12 cellular contexts compared by ENCODE assay signal in genomic region chr15:78932216-78932808, GRCh38.
"Had no signal": no experiment of that assay in that cellular context is flagged by ENCODE, and none has a peak within 500 bp of the region (broad histone marks: within the 10 kb centered on the region; RNA-seq: fewer than 3 reads in every experiment).

No MANE protein-coding gene starts in this region.

- H3K4me3 ChIP-seq: ascending aorta, colonic mucosa, ovary, tibial nerve had no signal

- H3K27me3 ChIP-seq: ascending aorta, colonic mucosa, ovary, tibial nerve had no signal

- H3K36me3 ChIP-seq: colonic mucosa, ovary had no signal

- DNase-seq: activated CD4-positive, alpha-beta T cell treated with anti-CD3 and anti-CD28 coated beads for 1 hour; activated CD4-positive, alpha-beta T cell treated with anti-CD3 and anti-CD28 coated beads, Interleukin-2, amount 50 U/mL, for 48 hours; activated naive CD8-positive, alpha-beta T cell treated with anti-CD3 and anti-CD28 coated beads, Interleukin-2, amount 50 U/mL, for 24 hours; activated T-cell treated with anti-CD3 and anti-CD28 coated beads, Interleukin-2, amount 50 U/mL, for 48 hours; colonic mucosa; effector CD4-positive, alpha-beta T cell; left ventricle myocardium superior; mesendoderm; ovary had no signal

- H3K27ac ChIP-seq: colonic mucosa had no signal

- H3K27ac Mint-ChIP-seq: activated naive CD8-positive, alpha-beta T cell treated with anti-CD3 and anti-CD28 coated beads, Interleukin-2, amount 50 U/mL, for 24 hours; T-helper 2 cell treated with Interferon-gamma antibody and Interleukin-4, amounts not matched to agents 5 μg/mL and 100 μg/mL, for 36 hours had no signal

- H3K4me3 Mint-ChIP-seq: activated naive CD8-positive, alpha-beta T cell treated with anti-CD3 and anti-CD28 coated beads, Interleukin-2, amount 50 U/mL, for 24 hours; T-helper 2 cell treated with Interferon-gamma antibody and Interleukin-4, amounts not matched to agents 5 μg/mL and 100 μg/mL, for 36 hours had no signal

- H3K9me3 Mint-ChIP-seq: activated naive CD8-positive, alpha-beta T cell treated with anti-CD3 and anti-CD28 coated beads, Interleukin-2, amount 50 U/mL, for 24 hours; T-helper 2 cell treated with Interferon-gamma antibody and Interleukin-4, amounts not matched to agents 5 μg/mL and 100 μg/mL, for 36 hours had no signal

- H3K27me3 Mint-ChIP-seq: activated naive CD8-positive, alpha-beta T cell treated with anti-CD3 and anti-CD28 coated beads, Interleukin-2, amount 50 U/mL, for 24 hours had no signal

- H3K9me3 ChIP-seq: ascending aorta, colonic mucosa, ovary, tibial nerve had no signal

- ATAC-seq: activated naive CD8-positive, alpha-beta T cell treated with anti-CD3 and anti-CD28 coated beads, Interleukin-2, amount 50 U/mL, for 24 hours; left ventricle myocardium superior had no signal

- H3K4me1 ChIP-seq: colonic mucosa had no signal
